In the genomic region with DNA sequence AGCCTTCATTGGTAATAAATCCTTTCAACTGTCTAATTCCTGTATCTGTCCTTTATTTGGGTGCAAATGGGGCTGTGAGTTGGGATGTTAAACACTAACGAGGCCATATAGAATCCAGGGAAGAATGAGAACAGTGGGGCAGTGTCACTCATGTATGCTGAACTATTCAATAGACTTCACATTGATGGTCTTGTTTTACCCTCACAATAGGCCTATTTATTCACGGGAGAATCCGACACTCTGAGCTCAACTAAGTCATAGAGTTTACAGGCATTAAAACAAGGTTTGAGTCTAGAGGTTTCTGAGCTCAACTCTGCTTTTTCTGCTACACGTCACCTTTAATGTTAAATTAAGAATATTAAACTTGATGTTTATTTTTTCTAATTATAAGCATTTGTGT, we compare ENCODE assay signal across 24 cellular contexts.
"Had no signal": no experiment of that assay in that cellular context is flagged by ENCODE, and none has a peak within 500 bp of the region (broad histone marks: within the 10 kb centered on the region; RNA-seq: fewer than 3 reads in every experiment).

No MANE protein-coding gene starts in this region.

- H3K9ac ChIP-seq: parathyroid adenoma had no signal

- H3K27me3 ChIP-seq: esophagus squamous epithelium, gastrocnemius medialis, hepatocyte, stomach, suprapubic skin, tibial artery had no signal

- ATAC-seq: activated CD4-positive, CD25-positive, alpha-beta regulatory T cell treated with anti-CD3 and anti-CD28 coated beads, Interleukin-2, amount 50 U/mL, for 24 hours; gastrocnemius medialis; left colon; natural killer cell; right cardiac atrium; stimulated activated naive B cell treated with anti-CD40 and anti-IgM and Interleukin-4, amounts not matched to agents 10 μg/mL and 1 μg/mL and 100 μg/mL, for 72 hours had no signal

- H2AFZ ChIP-seq: hepatocyte, parathyroid adenoma had no signal

- DNase-seq: activated CD4-positive, alpha-beta T cell treated with anti-CD3 and anti-CD28 coated beads for 48 hours; activated CD4-positive, alpha-beta T cell treated with anti-CD3 and anti-CD28 coated beads, Interleukin-2, amount 50 U/mL, for 48 hours; activated CD8-positive, alpha-beta memory T cell treated with anti-CD3 and anti-CD28 coated beads for 24 hours; activated effector memory CD4-positive, alpha-beta T cell treated with Interleukin-2 at 50 U/mL for 16 hours; activated naive CD4-positive, alpha-beta T cell treated with Interleukin-2 at 50 U/mL for 16 hours; esophagus squamous epithelium; gastrocnemius medialis; kidney; left colon; natural killer cell; right cardiac atrium; stimulated activated CD4-positive, alpha-beta T cell treated with anti-CD3 and anti-CD28 coated beads, Interleukin-15, amount 100 ng/mL, for 24 hours; stimulated activated CD4-positive, alpha-beta T cell treated with anti-CD3 and anti-CD28 coated beads, Interleukin-2, amount 100 ng/mL, for 24 hours; stimulated activated naive B cell treated with anti-CD40 and anti-IgM and Interleukin-4, amounts not matched to agents 10 μg/mL and 1 μg/mL and 100 μg/mL, for 72 hours; stomach; tibial artery had no signal

- FAIRE-seq: bronchial epithelial cell, kidney, TTC549 had no signal

- H3K9me3 ChIP-seq: gastrocnemius medialis, stomach, suprapubic skin, tibial artery had no signal

- H3K4me3 ChIP-seq: esophagus squamous epithelium, gastrocnemius medialis, hepatocyte, stomach, suprapubic skin, tibial artery had no signal

- H3K27ac ChIP-seq: epithelial cell of prostate, esophagus squamous epithelium, gastrocnemius medialis, hepatocyte, parathyroid adenoma, stomach, suprapubic skin, tibial artery, VCaP had no signal

- H3K36me3 ChIP-seq: esophagus squamous epithelium, gastrocnemius medialis, stomach, suprapubic skin, tibial artery had no signal

- H3K4me2 ChIP-seq: hepatocyte had no signal

- H3K79me2 ChIP-seq: hepatocyte, parathyroid adenoma had no signal
